Comparison of ENCODE assay signal across 12 cellular contexts in the genomic region with DNA sequence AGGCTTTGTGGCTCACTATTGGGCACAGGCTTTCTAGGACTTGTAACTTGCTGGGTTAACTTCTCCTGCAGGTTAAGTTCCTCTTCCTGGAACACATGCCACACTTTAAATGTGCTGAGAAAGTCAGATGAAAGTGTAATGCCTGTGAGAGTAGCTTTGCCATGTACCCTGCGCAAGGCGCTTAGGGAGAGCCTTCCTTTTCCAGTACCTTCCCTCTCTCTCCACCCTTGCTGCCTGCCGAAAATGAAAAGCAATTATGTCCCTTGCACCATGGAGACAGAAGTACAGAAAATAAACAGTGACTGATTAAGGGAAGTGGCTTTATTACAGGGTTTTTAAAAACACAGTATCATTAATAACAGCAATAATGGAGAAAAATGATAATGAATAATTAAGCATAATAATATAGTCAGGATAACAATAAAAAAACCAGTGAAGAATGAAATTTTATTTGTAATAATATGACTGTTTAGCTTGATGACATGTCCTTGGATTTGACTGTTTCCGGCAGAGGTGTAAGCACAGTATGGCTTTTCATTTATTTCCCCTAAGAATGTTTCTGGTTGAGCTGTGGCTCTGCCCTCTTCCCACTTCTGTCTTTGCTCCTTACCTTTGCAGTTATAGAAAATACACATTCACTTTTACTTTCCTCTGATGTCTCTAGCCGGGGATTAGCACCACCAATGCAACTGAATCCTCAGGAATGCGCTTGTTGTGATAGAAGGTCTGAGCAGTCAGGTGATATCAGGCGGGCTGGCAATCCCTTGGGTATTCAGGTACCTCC.
DNase-seq lines count a peak whose midpoint lies in the region; ATAC-seq and TF ChIP-seq lines count a peak whose summit lies in the region.
"Had no signal": no experiment of that assay in that cellular context is flagged by ENCODE, and none has a peak within 500 bp of the region (broad histone marks: within the 10 kb centered on the region; RNA-seq: fewer than 3 reads in every experiment).

No MANE protein-coding gene starts in this region.

- TF ChIP-seq CTCF in WERI-Rb-1 (IDR thresholded peaks at IDR 0.05; ENCODE audit: low read depth, low read length), result no peak
- no peak for TF ChIP-seq CTCF in MCF 10A (IDR thresholded peaks at IDR 0.05; ENCODE audit: unreplicated experiment)

- intact Hi-C loops in MCF 10A (cut with micrococcal nuclease), result no loop called here

- H3K4me3 ChIP-seq in WERI-Rb-1 (ENCODE audit: low read depth, low read length), result no peak overlapping the region
- H3K4me3 ChIP-seq: skin epidermis, suprapubic skin had no signal

- H3K36me3 ChIP-seq in WERI-Rb-1, result no peaks in the 10 kb centered on the region
- H3K36me3 ChIP-seq: suprapubic skin had no signal

- H3K36me3 Mint-ChIP-seq in MCF 10A (ENCODE audit: insufficient read depth, unreplicated experiment) (no peaks in the 10 kb centered on the region), T-cell (no peaks in the 10 kb centered on the region)
- H3K36me3 Mint-ChIP-seq: activated naive CD8-positive, alpha-beta T cell treated with anti-CD3 and anti-CD28 coated beads, Interleukin-2, amount 10 ng/mL, durations not matched to agents 7 days and 5 days had no signal

- no peak overlapping the region for H3K4me3 Mint-ChIP-seq in MCF 10A (ENCODE audit: unreplicated experiment)
- no peak overlapping the region for H3K4me3 Mint-ChIP-seq in T-cell
- H3K4me3 Mint-ChIP-seq: activated naive CD8-positive, alpha-beta T cell treated with anti-CD3 and anti-CD28 coated beads, Interleukin-2, amount 10 ng/mL, durations not matched to agents 7 days and 5 days had no signal

- no peak overlapping the region for H3K27ac ChIP-seq in WERI-Rb-1
- H3K27ac ChIP-seq: skin epidermis, suprapubic skin had no signal

- POLR2A ChIA-PET in MCF 10A (lab: Yijun Ruan, JAX) (interaction anchor here (0.8 kb wide), 1 partner anchor 467 kb away, joined by 3 read pairs; no protein-coding TSS in a partner anchor), T-cell (lab: Charles Lee) (no interaction called here)

- DNase-seq in WERI-Rb-1, result peak; percentile 6
- peak; percentile 29 for DNase-seq in medulla oblongata (ENCODE audit: extremely low spot score)
- no peak for DNase-seq in MCF 10A (ENCODE audit: unreplicated experiment)
- no peak for DNase-seq in NCI-H226
- no peak for DNase-seq in T-cell
- DNase-seq: activated naive CD8-positive, alpha-beta T cell treated with anti-CD3 and anti-CD28 coated beads, Interleukin-2, amount 10 ng/mL, durations not matched to agents 7 days and 5 days; SW 1271 had no signal

- no TSS peak for BruUV-seq in MCF 10A (replicated peaks; lab: Mats Ljungman, UMichigan)

- H3K9me3 Mint-ChIP-seq in MCF 10A (ENCODE audit: unreplicated experiment), result peaks cover 14% of the 10 kb centered on the region
- peaks cover 0 to 2% (median 0%) of the 10 kb centered on the region in 3 donors for H3K9me3 Mint-ChIP-seq in T-cell

- no peaks in the 10 kb centered on the region for H3K9me3 ChIP-seq in WERI-Rb-1 (ENCODE audit: severe bottlenecking)
- H3K9me3 ChIP-seq: suprapubic skin had no signal

- H3K27me3 Mint-ChIP-seq in MCF 10A (ENCODE audit: insufficient read depth, unreplicated experiment) (no peaks in the 10 kb centered on the region), T-cell (peaks cover 5 to 9% of the 10 kb centered on the region in 2 donors)
- H3K27me3 Mint-ChIP-seq: activated naive CD8-positive, alpha-beta T cell treated with anti-CD3 and anti-CD28 coated beads, Interleukin-2, amount 10 ng/mL, durations not matched to agents 7 days and 5 days had no signal

- no peaks in the 10 kb centered on the region for H3K27me3 ChIP-seq in WERI-Rb-1 (ENCODE audit: insufficient read depth, low read depth, severe bottlenecking)
- H3K27me3 ChIP-seq: suprapubic skin had no signal

- peaks cover 5% of the 10 kb centered on the region for H3K4me1 Mint-ChIP-seq in MCF 10A (ENCODE audit: insufficient read depth, unreplicated experiment)
- no peaks in the 10 kb centered on the region for H3K4me1 Mint-ChIP-seq in T-cell
- H3K4me1 Mint-ChIP-seq: activated naive CD8-positive, alpha-beta T cell treated with anti-CD3 and anti-CD28 coated beads, Interleukin-2, amount 10 ng/mL, durations not matched to agents 7 days and 5 days had no signal

- peak; percentile 66 for ATAC-seq in GM18861 (IDR thresholded peaks at IDR 0.05; ENCODE audit: unreplicated experiment)
- ATAC-seq in HG03175 (IDR thresholded peaks at IDR 0.05; ENCODE audit: unreplicated experiment), result peak; percentile 66
- ATAC-seq in GM21723 (IDR thresholded peaks at IDR 0.05; ENCODE audit: unreplicated experiment), result no peak
- ATAC-seq in T-cell (replicated peaks in 1 of 4), result no peak

- H3K27ac Mint-ChIP-seq in MCF 10A (ENCODE audit: low read depth, unreplicated experiment) (no peak overlapping the region), T-cell (no peak overlapping the region)
- H3K27ac Mint-ChIP-seq: activated naive CD8-positive, alpha-beta T cell treated with anti-CD3 and anti-CD28 coated beads, Interleukin-2, amount 10 ng/mL, durations not matched to agents 7 days and 5 days had no signal

- CTCF ChIA-PET in MCF 10A (lab: Yijun Ruan, JAX) (no interaction called here), T-cell (lab: Charles Lee) (no interaction called here)

Comparison
In these comparisons a context has a peak if more than half of its experiments do, and no peak if none do; other contexts are left out.
1. ATAC-seq: peak in GM18861 (single experiment) and HG03175 (single experiment); none in GM21723 (single experiment) and T-cell (0 of 4).
2. DNase-seq: peak in WERI-Rb-1 (single experiment) and medulla oblongata (single experiment); none in MCF 10A (single experiment), NCI-H226 (single experiment) and T-cell (0 of 34).